8 cellular contexts compared by ENCODE assay signal in the genomic region with DNA sequence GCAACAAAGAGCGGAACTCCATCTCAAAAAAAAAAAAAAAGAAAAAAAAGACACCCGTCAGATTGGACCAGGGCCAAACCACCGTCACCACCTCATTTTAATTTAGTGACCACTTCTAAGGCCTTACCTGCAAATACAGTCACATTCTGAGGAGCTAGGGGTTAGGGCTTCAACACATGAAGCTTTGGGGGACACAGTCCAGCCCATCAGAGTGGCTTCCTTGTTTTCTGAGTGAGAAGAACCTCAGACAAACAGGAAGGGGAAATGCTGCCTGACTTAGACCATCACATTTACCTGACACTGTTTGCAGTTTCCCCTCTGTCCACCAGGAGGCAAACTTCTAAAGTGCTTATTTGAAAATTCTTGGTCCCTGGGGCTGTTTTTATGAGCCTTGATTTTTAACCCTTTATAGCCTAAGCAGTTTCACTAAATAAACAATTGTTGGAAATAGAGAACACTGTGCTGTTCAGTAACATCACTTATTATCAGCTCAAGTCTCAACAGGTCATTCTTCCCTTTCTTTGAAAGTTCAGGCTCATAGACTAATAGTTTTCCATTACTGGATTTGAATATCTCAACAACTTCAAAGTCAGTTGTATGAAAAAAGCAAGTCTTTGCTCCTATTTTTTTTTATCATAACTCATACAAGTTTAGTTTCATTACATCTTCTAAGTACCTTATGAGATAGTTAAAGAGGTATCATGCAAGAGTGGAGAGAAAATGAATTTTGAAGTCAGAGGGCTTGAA.
DNase-seq lines count a peak whose midpoint lies in the region; ATAC-seq, FAIRE-seq and TF ChIP-seq lines count a peak whose summit lies in the region.

No MANE protein-coding gene starts in this region.

- H3K4me3 ChIP-seq in foreskin fibroblast (ENCODE audit: low read depth in 1 of 2, low read length in 2 of 2), result no peak overlapping the region
- peak overlapping the region in 1 of 4 donors; percentile 26 for H3K4me3 ChIP-seq in pancreas
- H3K4me3 ChIP-seq in aorta (ENCODE audit: low read length in 2 of 2), result no peak overlapping the region

- intact Hi-C loops in activated T-helper 2 cell treated with anti-CD3 and anti-CD28 coated beads, Interferon-gamma antibody, Interleukin-2, Interleukin-4, amounts not matched to agents 10 μg/mL and 5 μg/mL and 100 μg/mL, durations not matched to agents 14 hours and 24 hours and 36 hours (cut with micrococcal nuclease), result loop anchor here (1.0 to 2.0 kb wide), 3 partner anchors 14 to 298 kb away; no protein-coding TSS in a partner anchor
- intact Hi-C loops in pancreas (cut with DNase I), result loop anchor here in 1 of 3 donors (5.0 kb wide), 1 partner anchor 215 kb away; no protein-coding TSS in a partner anchor
- intact Hi-C loops in aorta (cut with DNase I), result loop anchor here (5.0 kb wide), 1 partner anchor 215 kb away; no protein-coding TSS in a partner anchor

- H3K4me3 Mint-ChIP-seq in activated T-helper 2 cell treated with anti-CD3 and anti-CD28 coated beads, Interferon-gamma antibody, Interleukin-2, Interleukin-4, amounts not matched to agents 10 μg/mL and 5 μg/mL and 100 μg/mL, durations not matched to agents 14 hours and 24 hours and 36 hours (ENCODE audit: low read depth), result no peak overlapping the region

- H3K36me3 ChIP-seq in pancreas (no peaks in the 10 kb centered on the region), aorta (ENCODE audit: control insufficient read depth in 1 of 2, insufficient read depth in 2 of 2, low read length in 1 of 2) (no peaks in the 10 kb centered on the region)

- no peaks in the 10 kb centered on the region for H3K9me3 Mint-ChIP-seq in activated T-helper 2 cell treated with anti-CD3 and anti-CD28 coated beads, Interferon-gamma antibody, Interleukin-2, Interleukin-4, amounts not matched to agents 10 μg/mL and 5 μg/mL and 100 μg/mL, durations not matched to agents 14 hours and 24 hours and 36 hours

- H3K36me3 Mint-ChIP-seq in activated T-helper 2 cell treated with anti-CD3 and anti-CD28 coated beads, Interferon-gamma antibody, Interleukin-2, Interleukin-4, amounts not matched to agents 10 μg/mL and 5 μg/mL and 100 μg/mL, durations not matched to agents 14 hours and 24 hours and 36 hours (ENCODE audit: low read depth), result no peaks in the 10 kb centered on the region

- WGBS in pancreas, 2 donors, result 10% methylated on average over 3 of the region's 3 CpGs
- WGBS in aorta, 2 donors, result 32 to 36% methylated on average over 3 of the region's 3 CpGs

- peak; percentile 65 for FAIRE-seq in pancreas (lab: Jason Lieb, UNC)

- H3K27ac ChIP-seq in pancreas (no peak overlapping the region), aorta (ENCODE audit: low read depth in 1 of 2, low read length in 2 of 2) (no peak overlapping the region)

- peak; percentile 71 for DNase-seq in CD1c-positive myeloid dendritic cell (ENCODE audit: extremely low spot score)
- DNase-seq in KBM-7, result peak; percentile 95
- DNase-seq in SHP77 (lab: John Stamatoyannopoulos, UW), result peak; percentile 23 to 47
- DNase-seq in activated T-helper 2 cell treated with anti-CD3 and anti-CD28 coated beads, Interferon-gamma antibody, Interleukin-2, Interleukin-4, amounts not matched to agents 10 μg/mL and 5 μg/mL and 100 μg/mL, durations not matched to agents 14 hours and 24 hours and 36 hours (ENCODE audit: low spot score), result peak; percentile 50
- peak; percentile 53 to 82 for DNase-seq in foreskin fibroblast
- DNase-seq in pancreas, result peak in 4 of 6 donors; percentile 36 to 74 (median 40)
- peak in 1 of 2 donors; percentile 65 for DNase-seq in aorta

- no peak overlapping the region for H3K27ac Mint-ChIP-seq in activated T-helper 2 cell treated with anti-CD3 and anti-CD28 coated beads, Interferon-gamma antibody, Interleukin-2, Interleukin-4, amounts not matched to agents 10 μg/mL and 5 μg/mL and 100 μg/mL, durations not matched to agents 14 hours and 24 hours and 36 hours

- ATAC-seq in GM19324 (IDR thresholded peaks at IDR 0.05; ENCODE audit: low FRiP score, unreplicated experiment) (peak; percentile 60), pancreas (peak; percentile 70 to 90 (median 88)), aorta (ENCODE audit: low FRiP score) (peak; percentile 35)

- H3K27me3 Mint-ChIP-seq in activated T-helper 2 cell treated with anti-CD3 and anti-CD28 coated beads, Interferon-gamma antibody, Interleukin-2, Interleukin-4, amounts not matched to agents 10 μg/mL and 5 μg/mL and 100 μg/mL, durations not matched to agents 14 hours and 24 hours and 36 hours (ENCODE audit: low read depth), result no peaks in the 10 kb centered on the region

- H3K9me3 ChIP-seq in pancreas, result no peaks in the 10 kb centered on the region
- no peaks in the 10 kb centered on the region for H3K9me3 ChIP-seq in aorta (ENCODE audit: control insufficient read depth, low read length)

- no peaks in the 10 kb centered on the region for H3K4me1 ChIP-seq in pancreas
- no peaks in the 10 kb centered on the region for H3K4me1 ChIP-seq in aorta (ENCODE audit: control insufficient read depth in 1 of 2, insufficient read depth in 2 of 2, low read length in 2 of 2)

- H3K27me3 ChIP-seq in pancreas, result no peaks in the 10 kb centered on the region
- H3K27me3 ChIP-seq in aorta (ENCODE audit: control insufficient read depth in 1 of 2, insufficient read depth in 2 of 2, low read length in 1 of 2), result no peaks in the 10 kb centered on the region

- peak; percentile 90 for TF ChIP-seq CTCF in foreskin fibroblast (IDR thresholded peaks at IDR 0.05; ENCODE audit: low read depth, low read length)
- TF ChIP-seq CTCF in pancreas (IDR thresholded peaks at IDR 0.05), result peak; percentile 78 to 90 (median 85)

- in situ Hi-C loops in KBM-7 (cut with MboI; ENCODE audit: low pct_unique_long_range_greater_than_20kb, low sequenced_read_pairs), result loop anchor here (10.0 to 25.0 kb wide), 2 partner anchors 205 to 298 kb away; no protein-coding TSS in a partner anchor

- H3K4me1 Mint-ChIP-seq in activated T-helper 2 cell treated with anti-CD3 and anti-CD28 coated beads, Interferon-gamma antibody, Interleukin-2, Interleukin-4, amounts not matched to agents 10 μg/mL and 5 μg/mL and 100 μg/mL, durations not matched to agents 14 hours and 24 hours and 36 hours (ENCODE audit: low read depth), result peaks cover 4% of the 10 kb centered on the region

Comparison
In these comparisons a context has a peak if more than half of its experiments do, and no peak if none do; other contexts are left out.
1. ATAC-seq: peak in every context shown above with its lines; median percentile 88 in pancreas; 60 in GM19324; 35 in aorta.